Comparison of ENCODE assay signal across 10 cellular contexts in the genomic region with DNA sequence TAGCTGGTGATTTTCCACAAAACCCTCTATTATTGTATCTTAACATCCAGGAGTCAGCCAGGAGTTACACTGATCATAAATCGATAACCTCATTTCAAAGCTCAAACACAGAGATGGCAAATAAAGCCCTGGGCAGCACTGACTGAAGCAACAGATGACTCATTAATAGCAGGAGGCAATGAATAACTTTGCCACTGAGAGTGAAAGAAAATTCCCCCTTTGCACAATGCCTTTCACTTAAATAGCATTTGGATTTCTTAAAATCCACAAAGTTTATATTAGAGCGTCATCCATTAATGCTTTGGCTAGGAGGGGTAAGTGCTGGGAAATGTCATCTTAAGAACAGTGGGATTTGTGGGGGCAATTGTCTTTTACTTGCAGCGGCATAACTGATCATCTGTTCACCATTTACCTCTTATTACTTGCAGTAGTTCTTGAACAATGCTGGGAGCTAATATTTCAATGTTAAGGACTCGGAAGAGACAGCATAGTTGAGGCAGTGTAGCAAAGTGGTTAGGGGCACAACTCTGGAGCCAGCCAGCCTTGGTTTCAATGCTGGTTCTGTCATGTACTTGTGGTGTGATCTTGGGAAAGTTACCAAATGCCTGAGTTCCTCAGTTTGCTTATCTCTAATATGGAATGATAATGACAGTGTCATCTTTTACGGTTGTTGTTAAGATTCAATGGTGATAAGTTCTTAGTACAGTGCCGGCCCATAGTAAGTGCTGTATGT.
A peak's percentile ranks its signal among the peaks of the same experiment; 100 is the strongest.
DNase-seq lines count a peak whose midpoint lies in the region; ATAC-seq, FAIRE-seq and TF ChIP-seq lines count a peak whose summit lies in the region.
"Had no signal": no experiment of that assay in that cellular context is flagged by ENCODE, and none has a peak within 500 bp of the region (broad histone marks: within the 10 kb centered on the region; RNA-seq: fewer than 3 reads in every experiment).

No MANE protein-coding gene starts in this region.

- intact Hi-C loops in esophagus muscularis mucosa (cut with DNase I) = loop anchor here (5.0 kb wide), 1 partner anchor 80 kb away; no protein-coding TSS in a partner anchor

- H3K4me1 ChIP-seq in esophagus muscularis mucosa = peaks cover 37 to 96% (median 90%) of the 10 kb centered on the region in 4 donors
- peaks cover 9% of the 10 kb centered on the region for H3K4me1 ChIP-seq in smooth muscle cell (ENCODE audit: low read depth)
- no peaks in the 10 kb centered on the region for H3K4me1 ChIP-seq in endodermal cell (ENCODE audit: control insufficient read depth, insufficient read depth, low read length)

- H3K27ac ChIP-seq in esophagus muscularis mucosa (replicated peaks in 1 of 4) (peak overlapping the region; percentile 72 to 85 (median 78)), smooth muscle cell (ENCODE audit: low read depth) (peak overlapping the region; percentile 40), endodermal cell (ENCODE audit: low read depth, low read length) (no peak overlapping the region)

- H3K9me3 Mint-ChIP-seq in endodermal cell = no peaks in the 10 kb centered on the region
- H3K9me3 Mint-ChIP-seq in naive thymus-derived CD8-positive, alpha-beta T cell = no peaks in the 10 kb centered on the region

- TF ChIP-seq EP300 in esophagus muscularis mucosa (IDR thresholded peaks at IDR 0.05) = no peak

- DNase-seq in HTR-8/SVneo (ENCODE audit: insufficient read length, low spot score) = peak; percentile 34
- DNase-seq in esophagus muscularis mucosa (ENCODE audit: extremely low spot score) = no peak
- DNase-seq in smooth muscle cell (lab: John Stamatoyannopoulos, UW; ENCODE audit: unreplicated experiment) = no peak
- DNase-seq in endodermal cell = no peak
- DNase-seq in naive thymus-derived CD8-positive, alpha-beta T cell = no peak
- no peak for DNase-seq in NCI-H1417 treated with DMSO at 0.1 percent for 48 hours (lab: John Stamatoyannopoulos, UW)
- no peak for DNase-seq in amygdala (lab: John Stamatoyannopoulos, UW)
- DNase-seq: activated CD8-positive, alpha-beta memory T cell treated with anti-CD3 and anti-CD28 coated beads, Interleukin-2, amount 10 ng/mL, durations not matched to agents 7 days and 5 days; NCI-H2081 had no signal

- no peaks in the 10 kb centered on the region for H3K36me3 Mint-ChIP-seq in endodermal cell (ENCODE audit: low read depth)
- no peaks in the 10 kb centered on the region for H3K36me3 Mint-ChIP-seq in naive thymus-derived CD8-positive, alpha-beta T cell
- H3K36me3 Mint-ChIP-seq: activated CD8-positive, alpha-beta memory T cell treated with anti-CD3 and anti-CD28 coated beads, Interleukin-2, amount 10 ng/mL, durations not matched to agents 7 days and 5 days had no signal

- peak overlapping the region; percentile 3 for H3K4me2 ChIP-seq in smooth muscle cell

- H3K36me3 ChIP-seq in esophagus muscularis mucosa (no peaks in the 10 kb centered on the region), smooth muscle cell (ENCODE audit: low read depth) (no peaks in the 10 kb centered on the region), endodermal cell (ENCODE audit: control insufficient read depth, insufficient read depth, low read length) (no peaks in the 10 kb centered on the region)

- H3K9ac ChIP-seq in smooth muscle cell (ENCODE audit: low read depth) (no peak overlapping the region), endodermal cell (ENCODE audit: extremely low read depth, low read length, poor library complexity, severe bottlenecking) (no peak overlapping the region)

- H3K27me3 Mint-ChIP-seq in endodermal cell (ENCODE audit: insufficient read depth) = peaks cover 6% of the 10 kb centered on the region
- no peaks in the 10 kb centered on the region for H3K27me3 Mint-ChIP-seq in naive thymus-derived CD8-positive, alpha-beta T cell
- H3K27me3 Mint-ChIP-seq: activated CD8-positive, alpha-beta memory T cell treated with anti-CD3 and anti-CD28 coated beads, Interleukin-2, amount 10 ng/mL, durations not matched to agents 7 days and 5 days had no signal

- peak; percentile 56 for ATAC-seq in GM19351 (IDR thresholded peaks at IDR 0.05; ENCODE audit: unreplicated experiment)
- ATAC-seq in naive thymus-derived CD8-positive, alpha-beta T cell = no peak
- ATAC-seq: activated CD8-positive, alpha-beta memory T cell treated with anti-CD3 and anti-CD28 coated beads, Interleukin-2, amount 10 ng/mL, durations not matched to agents 7 days and 5 days had no signal

- no peak overlapping the region for H3K4me3 ChIP-seq in esophagus muscularis mucosa
- H3K4me3 ChIP-seq in smooth muscle cell = no peak overlapping the region
- no peak overlapping the region for H3K4me3 ChIP-seq in endodermal cell (ENCODE audit: low read length)

- POLR2A ChIA-PET in naive thymus-derived CD8-positive, alpha-beta T cell (lab: Charles Lee) = interaction anchor here (0.5 kb wide), 1 partner anchor 468 kb away, joined by 5 read pairs; no protein-coding TSS in a partner anchor

- no peak overlapping the region for H3K27ac Mint-ChIP-seq in endodermal cell
- peak overlapping the region in 1 of 10 donors; percentile 14 for H3K27ac Mint-ChIP-seq in naive thymus-derived CD8-positive, alpha-beta T cell
- H3K27ac Mint-ChIP-seq: activated CD8-positive, alpha-beta memory T cell treated with anti-CD3 and anti-CD28 coated beads, Interleukin-2, amount 10 ng/mL, durations not matched to agents 7 days and 5 days had no signal

- no peak for FAIRE-seq in HTR-8/SVneo (lab: Jason Lieb, UNC)

- WGBS in esophagus muscularis mucosa = 65% methylated on average over 6 of the region's 6 CpGs
- WGBS in smooth muscle cell (ENCODE audit: low lambda C conversion rate) = 38% methylated on average over 6 of the region's 6 CpGs
- 95 to 100% methylated on average over 2 to 5 of the region's 6 CpGs for WGBS in endodermal cell (ENCODE audit: insufficient coverage in 1 of 2, insufficient read length in 1 of 2), 2 experiments

- H3K4me1 Mint-ChIP-seq in endodermal cell = peaks cover 8% of the 10 kb centered on the region
- H3K4me1 Mint-ChIP-seq in naive thymus-derived CD8-positive, alpha-beta T cell = no peaks in the 10 kb centered on the region
- H3K4me1 Mint-ChIP-seq: activated CD8-positive, alpha-beta memory T cell treated with anti-CD3 and anti-CD28 coated beads, Interleukin-2, amount 10 ng/mL, durations not matched to agents 7 days and 5 days had no signal

- H3K79me2 ChIP-seq in smooth muscle cell (ENCODE audit: low read depth) = no peaks in the 10 kb centered on the region

- no peak overlapping the region for H2AFZ ChIP-seq in smooth muscle cell (ENCODE audit: low read depth)

- TF ChIP-seq CTCF in esophagus muscularis mucosa (IDR thresholded peaks at IDR 0.05) (no peak), smooth muscle cell (IDR thresholded peaks at IDR 0.05; ENCODE audit: borderline replicate concordance, insufficient read depth, poor library complexity, severe bottlenecking) (no peak), endodermal cell (conservative IDR thresholded peaks at IDR 0.05) (no peak)

- peaks cover 16% of the 10 kb centered on the region for H3F3A ChIP-seq in smooth muscle cell (ENCODE audit: low read depth)

- H3K27me3 ChIP-seq in esophagus muscularis mucosa = no peaks in the 10 kb centered on the region
- H3K27me3 ChIP-seq in smooth muscle cell (ENCODE audit: low read depth) = no peaks in the 10 kb centered on the region
- H3K27me3 ChIP-seq in endodermal cell (ENCODE audit: control insufficient read depth, insufficient read depth, low read length, poor library complexity, severe bottlenecking) = peaks cover 11% of the 10 kb centered on the region

- no peak overlapping the region for H3K4me3 Mint-ChIP-seq in endodermal cell
- no peak overlapping the region for H3K4me3 Mint-ChIP-seq in naive thymus-derived CD8-positive, alpha-beta T cell
- H3K4me3 Mint-ChIP-seq: activated CD8-positive, alpha-beta memory T cell treated with anti-CD3 and anti-CD28 coated beads, Interleukin-2, amount 10 ng/mL, durations not matched to agents 7 days and 5 days had no signal

- no peaks in the 10 kb centered on the region for H3K9me3 ChIP-seq in esophagus muscularis mucosa
- H3K9me3 ChIP-seq in smooth muscle cell (replicated peaks; ENCODE audit: low read depth) = no peaks in the 10 kb centered on the region
- no peaks in the 10 kb centered on the region for H3K9me3 ChIP-seq in endodermal cell (ENCODE audit: control insufficient read depth, low read length)

- no peak for TF ChIP-seq POLR2A in esophagus muscularis mucosa (IDR thresholded peaks at IDR 0.05; ENCODE audit: low read depth)

- H4K20me1 ChIP-seq in smooth muscle cell (ENCODE audit: low read depth) = no peaks in the 10 kb centered on the region
